Comparison of ENCODE assay signal across 27 cellular contexts in the genomic region with DNA sequence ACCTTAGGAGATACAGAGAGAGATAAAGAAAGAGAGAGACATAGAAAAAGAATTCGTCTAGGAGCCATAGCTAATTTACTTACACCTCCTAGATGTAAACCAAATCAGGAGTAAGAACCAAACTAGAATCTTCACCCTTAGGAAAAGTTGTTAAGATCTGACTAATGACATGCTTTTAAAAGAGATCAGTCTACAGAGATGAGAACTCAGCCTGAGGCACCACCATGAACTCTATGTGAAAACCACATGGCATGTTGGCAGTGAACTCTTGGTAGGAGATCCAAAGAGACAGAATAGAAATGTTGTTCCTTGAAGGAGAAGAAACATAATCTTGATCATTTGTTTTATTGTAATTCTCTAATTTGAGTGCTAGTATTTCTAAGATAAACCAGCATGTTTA.
"Had no signal": no experiment of that assay in that cellular context is flagged by ENCODE, and none has a peak within 500 bp of the region (broad histone marks: within the 10 kb centered on the region; RNA-seq: fewer than 3 reads in every experiment).

No MANE protein-coding gene starts in this region.

- H3K27ac ChIP-seq: ascending aorta, body of pancreas had no signal

- ATAC-seq: activated CD8-positive, alpha-beta T cell treated with anti-CD3 and anti-CD28 coated beads for 36 hours; activated naive CD8-positive, alpha-beta T cell treated with anti-CD3 and anti-CD28 coated beads, Interleukin-2, amount 50 U/mL, for 24 hours; body of pancreas; PC-3; T-helper 17 cell; WTC11 had no signal

- H3K4me1 ChIP-seq: ascending aorta, body of pancreas had no signal

- H3K4me3 Mint-ChIP-seq: activated CD8-positive, alpha-beta T cell treated with anti-CD3 and anti-CD28 coated beads for 36 hours; activated naive CD8-positive, alpha-beta T cell treated with anti-CD3 and anti-CD28 coated beads, Interleukin-2, amount 50 U/mL, for 24 hours; activated T-helper 1 cell treated with anti-CD3 and anti-CD28 coated beads, Interleukin-12 subunit alpha, Interleukin-12 subunit beta, Interleukin-2, Interleukin-4 antibody, amounts not matched to agents 30 ng/mL and 10 ng/mL and 1 ng/mL, durations not matched to agents 14 hours and 24 hours and 36 hours; central memory CD8-positive, alpha-beta T cell; T-helper 17 cell; WTC11 had no signal

- H3K27me3 ChIP-seq: ascending aorta, body of pancreas had no signal

- H3K4me3 ChIP-seq: ascending aorta, body of pancreas had no signal

- H3K27me3 Mint-ChIP-seq: activated CD8-positive, alpha-beta T cell treated with anti-CD3 and anti-CD28 coated beads for 36 hours; activated naive CD8-positive, alpha-beta T cell treated with anti-CD3 and anti-CD28 coated beads, Interleukin-2, amount 50 U/mL, for 24 hours; central memory CD8-positive, alpha-beta T cell; T-helper 17 cell had no signal

- H3K27ac Mint-ChIP-seq: activated CD8-positive, alpha-beta T cell treated with anti-CD3 and anti-CD28 coated beads for 36 hours; activated naive CD4-positive, alpha-beta T cell treated with anti-CD3 and anti-CD28 coated beads, Interleukin-2, amount 50 U/mL, for 72 hours; activated naive CD8-positive, alpha-beta T cell treated with anti-CD3 and anti-CD28 coated beads, Interleukin-2, amount 50 U/mL, for 24 hours; activated T-helper 1 cell treated with anti-CD3 and anti-CD28 coated beads, Interleukin-12 subunit alpha, Interleukin-12 subunit beta, Interleukin-2, Interleukin-4 antibody, amounts not matched to agents 30 ng/mL and 10 ng/mL and 1 ng/mL, durations not matched to agents 14 hours and 24 hours and 36 hours; T-helper 17 cell; WTC11 had no signal

- H3K36me3 Mint-ChIP-seq: activated naive CD4-positive, alpha-beta T cell treated with anti-CD3 and anti-CD28 coated beads, Interleukin-2, amount 50 U/mL, for 72 hours; WTC11 had no signal

- FAIRE-seq: RCC 7860 had no signal

- DNase-seq: activated CD4-positive, alpha-beta T cell treated with anti-CD3 and anti-CD28 coated beads, Interleukin-2, amount 50 U/mL, for 1 hour; activated CD4-positive, CD25-positive, alpha-beta regulatory T cell treated with anti-CD3 and anti-CD28 coated beads, Interleukin-2, amount 50 U/mL, for 72 hours; activated CD8-positive, alpha-beta memory T cell treated with anti-CD3 and anti-CD28 coated beads, Interleukin-2, amount 50 U/mL, for 48 hours; activated CD8-positive, alpha-beta T cell treated with anti-CD3 and anti-CD28 coated beads for 36 hours; activated effector memory CD4-positive, alpha-beta T cell treated with anti-CD3 and anti-CD28 coated beads, Interleukin-2, amount 50 U/mL, for 16 hours; activated naive CD4-positive, alpha-beta T cell treated with Interleukin-2 at 50 U/mL for 16 hours; activated naive CD8-positive, alpha-beta T cell treated with anti-CD3 and anti-CD28 coated beads, Interleukin-2, amount 50 U/mL, for 24 hours; activated T-cell treated with anti-CD3 and anti-CD28 coated beads, Interleukin-2, amount 50 U/mL, for 1 hour; amniotic stem cell; body of pancreas; KG1; NCI-H1092; NCI-H1417; NCI-H1694 treated with DMSO at 0.1 percent for 48 hours; NCI-H2029 treated with DMSO at 0.1 percent for 48 hours; NCI-H446; NCI-H524; PC-3; SIG-M5; T-helper 17 cell; T-helper 9 cell had no signal

- H3K36me3 ChIP-seq: ascending aorta had no signal

- H3K4me1 Mint-ChIP-seq: activated naive CD8-positive, alpha-beta T cell treated with anti-CD3 and anti-CD28 coated beads, Interleukin-2, amount 50 U/mL, for 24 hours; central memory CD8-positive, alpha-beta T cell; T-helper 17 cell had no signal

- H3K9me3 ChIP-seq: ascending aorta, body of pancreas had no signal

- H3K9me3 Mint-ChIP-seq: activated CD8-positive, alpha-beta T cell treated with anti-CD3 and anti-CD28 coated beads for 36 hours; central memory CD8-positive, alpha-beta T cell had no signal
